In the genomic region with DNA sequence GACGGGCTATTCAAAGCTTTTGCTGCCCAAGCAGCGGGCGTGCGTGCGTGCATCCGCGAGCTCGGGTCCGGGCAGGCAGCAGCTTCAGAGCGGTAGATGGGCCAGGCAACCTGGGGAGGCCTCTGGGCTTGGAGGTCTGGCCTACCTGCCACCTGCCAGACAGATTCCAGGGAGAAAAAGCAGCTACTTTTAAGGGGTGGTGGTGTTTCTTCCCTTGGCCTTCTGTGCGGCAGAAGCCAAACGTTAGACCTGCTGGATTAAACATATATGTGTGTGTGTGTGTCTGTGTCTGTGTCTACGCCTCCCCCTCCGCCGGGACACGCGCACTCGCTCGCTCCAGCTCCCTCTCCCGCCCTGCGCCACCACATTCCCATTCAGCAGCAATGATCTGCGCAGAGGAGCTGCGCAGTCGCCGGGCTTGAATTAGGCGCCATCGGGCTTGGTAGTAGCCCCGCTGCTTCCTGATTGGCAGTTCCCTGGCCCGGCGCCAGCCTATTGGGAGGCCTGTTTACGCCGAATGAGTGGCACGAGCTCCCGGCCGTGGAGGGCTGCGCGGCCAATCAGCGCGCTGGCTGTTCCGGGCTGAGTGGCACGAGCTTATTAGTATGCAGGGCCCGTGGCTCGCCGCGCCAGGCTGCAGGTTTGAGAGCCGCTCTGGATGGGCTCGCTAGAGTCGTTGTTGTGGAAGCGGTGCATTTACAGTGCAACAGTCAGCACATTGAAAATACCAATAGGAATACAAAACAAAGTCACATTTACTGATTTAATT, we compare ENCODE assay signal across 8 cellular contexts. TPM values are rescaled to one million over a fixed set of nuclear protein-coding genes. Genes with fewer than 3 reads are reported as not detected.
DNase-seq lines count a peak whose midpoint lies in the region; ATAC-seq and TF ChIP-seq lines count a peak whose summit lies in the region.

A gene (plus strand): TSS at position 627 of the 769 bp plus-strand sequence. CDS start 4,283 bp downstream, outside the sequence.

- DNase-seq in GM12864 (ENCODE audit: low read depth) (peak; percentile 26), NCI-H1436 (lab: John Stamatoyannopoulos, UW) (peak; percentile 100), T-helper 1 cell (peak; percentile 42 to 91 (median 61)), adrenal gland (peak; percentile 100), Right ventricle myocardium superior (peak; percentile 100), osteoblast (ENCODE audit: insufficient read length, low spot score, missing footprints) (peak; percentile 100), testis (peak; percentile 100)

- peak within 1 kb of the TSS; percentile 78 for H2AFZ ChIP-seq in osteoblast (ENCODE audit: low read length)

- H3K9me3 ChIP-seq in adrenal gland (replicated peaks in 1 of 3) (no peaks in the 10 kb centered on the region), osteoblast (ENCODE audit: low read depth, low read length) (no peaks in the 10 kb centered on the region), testis (no peaks in the 10 kb centered on the region)

- H3K4me3 ChIP-seq in GM12864 (ENCODE audit: low read depth, low read length) (no peak within 1 kb of the TSS), adrenal gland (peak within 1 kb of the TSS in 2 of 4 donors; percentile 61 to 96), osteoblast (ENCODE audit: insufficient read depth, low read length) (peak within 1 kb of the TSS; percentile 84), testis (peak within 1 kb of the TSS; percentile 57 to 78)

- TF ChIP-seq CTCF in GM12864 (IDR thresholded peaks at IDR 0.05; ENCODE audit: low read depth, low read length, missing control alignments): no peak
- peak in 1 of 6 experiments; percentile 2 for TF ChIP-seq CTCF in adrenal gland (IDR thresholded peaks at IDR 0.05)
- TF ChIP-seq CTCF in osteoblast (IDR thresholded peaks at IDR 0.05; ENCODE audit: extremely low read depth, low read depth, low read length): no peak
- no peak for TF ChIP-seq CTCF in testis (IDR thresholded peaks at IDR 0.05)

- H3K36me3 ChIP-seq in adrenal gland (replicated peaks in 1 of 2): no peaks in the 10 kb centered on the region
- no peaks in the 10 kb centered on the region for H3K36me3 ChIP-seq in osteoblast (ENCODE audit: insufficient read depth, low read length)
- no peaks in the 10 kb centered on the region for H3K36me3 ChIP-seq in testis (ENCODE audit: low read depth, missing control alignments)

- peak; percentile 85 for ATAC-seq in Right ventricle myocardium superior (ENCODE audit: poor library complexity)
- no peak for ATAC-seq in GM21526 (IDR thresholded peaks at IDR 0.05; ENCODE audit: low FRiP score, unreplicated experiment)

- H3K4me1 ChIP-seq in adrenal gland (replicated peaks in 1 of 2): peaks cover 24 to 28% of the 10 kb centered on the region in 2 donors
- peaks cover 30% of the 10 kb centered on the region for H3K4me1 ChIP-seq in osteoblast (ENCODE audit: insufficient read depth, low read length)
- peaks cover 32% of the 10 kb centered on the region for H3K4me1 ChIP-seq in testis

- peak; percentile 88 to 97 for TF ChIP-seq POLR2A in adrenal gland (IDR thresholded peaks at IDR 0.05)
- TF ChIP-seq POLR2A in testis (IDR thresholded peaks at IDR 0.05): peak; percentile 91

- peak within 1 kb of the TSS; percentile 48 to 96 (median 92) for H3K27ac ChIP-seq in adrenal gland
- peak within 1 kb of the TSS; percentile 86 for H3K27ac ChIP-seq in osteoblast (ENCODE audit: low read depth, low read length)
- peak within 1 kb of the TSS; percentile 93 to 97 for H3K27ac ChIP-seq in testis

- intact Hi-C loops in adrenal gland (cut with DNase I) (loop anchor here (10.0 kb wide), 2 partner anchors 90 to 100 kb away; a partner anchor contains a TSS), Right ventricle myocardium superior (cut with DNase I) (loop anchor here (5.0 kb wide), 1 partner anchor 98 kb away; a partner anchor contains a TSS), testis (cut with DNase I; ENCODE audit: low total_unique reads) (no loop called here)

- WGBS in adrenal gland, 4 donors: 0 to 2% (median 1%) methylated on average over 23 to 49 of the region's 49 CpGs
- 0 to 1% methylated on average over 35 to 49 of the region's 49 CpGs for WGBS in testis, 2 donors

- H4K20me1 ChIP-seq in osteoblast (ENCODE audit: insufficient read depth, low read length): peaks cover 8% of the 10 kb centered on the region

- H3K4me2 ChIP-seq in osteoblast (ENCODE audit: insufficient read depth, low read length): peak within 1 kb of the TSS; percentile 95

- no peaks in the 10 kb centered on the region for H3K27me3 ChIP-seq in adrenal gland
- no peaks in the 10 kb centered on the region for H3K27me3 ChIP-seq in osteoblast (ENCODE audit: insufficient read depth, low read length)
- no peaks in the 10 kb centered on the region for H3K27me3 ChIP-seq in testis

- peaks cover 74% of the 10 kb centered on the region for H3K79me2 ChIP-seq in osteoblast (ENCODE audit: insufficient read depth, low read length)

RNA-seq across cellular contexts. Expression of the gene that starts here (rescaled TPM):
- total RNA-seq in adrenal gland: 10 to 100 TPM; 13.0 to 35.3 (median 19.2) TPM
- polyA plus RNA-seq in adrenal gland: 10 to 100 TPM in 2 of 3 donors, 1 to 10 TPM in 1; 2.1 to 68.0 (median 18.2) TPM
- 8.0 TPM for total RNA-seq in Right ventricle myocardium superior
- 11.2 and 11.5 TPM in 2 replicates for total RNA-seq in osteoblast
- 10 to 100 TPM; 29.2 to 30.2 TPM for total RNA-seq in testis
- 11.3 TPM for polyA plus RNA-seq in testis (ENCODE audit: insufficient read depth, low read depth, low replicate concordance)

Comparison
In these comparisons a context has a peak if more than half of its experiments do, and no peak if none do; other contexts are left out.
1. DNase-seq: peak in every context shown above with its lines; median percentile 100 in NCI-H1436; 100 in adrenal gland; 100 in Right ventricle myocardium superior; 100 in osteoblast; 100 in testis; 61 in T-helper 1 cell; 26 in GM12864.